In genomic region chr1:69475021-69475420, GRCh38 we compare ENCODE assay signal across 22 cellular contexts.
"Had no signal": no experiment of that assay in that cellular context is flagged by ENCODE, and none has a peak within 500 bp of the region (broad histone marks: within the 10 kb centered on the region; RNA-seq: fewer than 3 reads in every experiment).

No MANE protein-coding gene starts in this region.

- H3K27me3 Mint-ChIP-seq: naive B cell; stimulated activated naive B cell treated with anti-CD40 and anti-IgM and Interleukin-4, amounts not matched to agents 10 μg/mL and 1 μg/mL and 100 μg/mL, for 72 hours; stimulated activated naive CD8-positive, alpha-beta T cell treated with anti-CD3 and anti-CD28 coated beads, Interleukin-15, amount 100 ng/mL, for 72 hours had no signal

- DNase-seq: colonic mucosa; dermis blood vessel endothelial cell; heart left ventricle; hippocampal formation; left cardiac atrium; left ventricle myocardium inferior; lower lobe of right lung; mesenchymal stem cell; naive B cell; retina; right lobe of liver; spleen; stimulated activated CD4-positive, alpha-beta T cell treated with anti-CD3 and anti-CD28 coated beads, Interleukin-15, amount 100 ng/mL, for 24 hours; stimulated activated CD4-positive, alpha-beta T cell treated with anti-CD3 and anti-CD28 coated beads, Interleukin-1b, Interleukin-23, amount 100 ng/mL, for 48 hours; stimulated activated CD4-positive, alpha-beta T cell treated with anti-CD3 and anti-CD28 coated beads, Interleukin-4, amount 100 ng/mL, for 4 hours; stimulated activated naive B cell treated with anti-CD40 and anti-IgM and Interleukin-4, amounts not matched to agents 10 μg/mL and 1 μg/mL and 100 μg/mL, for 72 hours; stimulated activated naive CD8-positive, alpha-beta T cell treated with anti-CD3 and anti-CD28 coated beads, Interleukin-15, amount 100 ng/mL, for 72 hours; testis had no signal

- H3K27me3 ChIP-seq: colonic mucosa, heart left ventricle, right lobe of liver, spleen, testis, tibial nerve had no signal

- H3K4me1 Mint-ChIP-seq: naive B cell; stimulated activated naive B cell treated with anti-CD40 and anti-IgM and Interleukin-4, amounts not matched to agents 10 μg/mL and 1 μg/mL and 100 μg/mL, for 72 hours; stimulated activated naive CD8-positive, alpha-beta T cell treated with anti-CD3 and anti-CD28 coated beads, Interleukin-15, amount 100 ng/mL, for 72 hours had no signal

- H3K4me3 Mint-ChIP-seq: naive B cell; nephron; stimulated activated naive B cell treated with anti-CD40 and anti-IgM and Interleukin-4, amounts not matched to agents 10 μg/mL and 1 μg/mL and 100 μg/mL, for 72 hours; stimulated activated naive CD8-positive, alpha-beta T cell treated with anti-CD3 and anti-CD28 coated beads, Interleukin-15, amount 100 ng/mL, for 72 hours had no signal

- H3K36me3 Mint-ChIP-seq: naive B cell; stimulated activated naive B cell treated with anti-CD40 and anti-IgM and Interleukin-4, amounts not matched to agents 10 μg/mL and 1 μg/mL and 100 μg/mL, for 72 hours had no signal

- H3K36me3 ChIP-seq: colonic mucosa, heart left ventricle, left ventricle myocardium inferior, lower lobe of right lung, prostate gland, right lobe of liver, spleen, tibial nerve had no signal

- H2AFZ ChIP-seq: parathyroid adenoma had no signal

- H3K27ac ChIP-seq: colonic mucosa, heart left ventricle, left ventricle myocardium inferior, lower lobe of right lung, parathyroid adenoma, prostate gland, right lobe of liver, spleen, testis, tibial nerve had no signal

- H3K4me1 ChIP-seq: colonic mucosa, heart left ventricle, left ventricle myocardium inferior, lower lobe of right lung, parathyroid adenoma, prostate gland, right lobe of liver, spleen, testis, tibial nerve had no signal

- ATAC-seq: heart left ventricle; left cardiac atrium; lower lobe of right lung; right lobe of liver; stimulated activated naive B cell treated with anti-CD40 and anti-IgM and Interleukin-4, amounts not matched to agents 10 μg/mL and 1 μg/mL and 100 μg/mL, for 72 hours; stimulated activated naive CD8-positive, alpha-beta T cell treated with anti-CD3 and anti-CD28 coated beads, Interleukin-15, amount 100 ng/mL, for 72 hours had no signal

- H3K9me3 Mint-ChIP-seq: nephron had no signal

- H3K79me2 ChIP-seq: parathyroid adenoma had no signal

- H3K9ac ChIP-seq: parathyroid adenoma had no signal

- H3K4me3 ChIP-seq: colonic mucosa, heart left ventricle, left ventricle myocardium inferior, lower lobe of right lung, prostate gland, right lobe of liver, spleen, testis, tibial nerve had no signal

- H3K27ac Mint-ChIP-seq: naive B cell; nephron; stimulated activated naive B cell treated with anti-CD40 and anti-IgM and Interleukin-4, amounts not matched to agents 10 μg/mL and 1 μg/mL and 100 μg/mL, for 72 hours; stimulated activated naive CD8-positive, alpha-beta T cell treated with anti-CD3 and anti-CD28 coated beads, Interleukin-15, amount 100 ng/mL, for 72 hours had no signal

- H3K9me3 ChIP-seq: colonic mucosa, heart left ventricle, left ventricle myocardium inferior, lower lobe of right lung, prostate gland, right lobe of liver, testis, tibial nerve had no signal
